Comparison of ENCODE assay signal across 19 cellular contexts in the genomic region with DNA sequence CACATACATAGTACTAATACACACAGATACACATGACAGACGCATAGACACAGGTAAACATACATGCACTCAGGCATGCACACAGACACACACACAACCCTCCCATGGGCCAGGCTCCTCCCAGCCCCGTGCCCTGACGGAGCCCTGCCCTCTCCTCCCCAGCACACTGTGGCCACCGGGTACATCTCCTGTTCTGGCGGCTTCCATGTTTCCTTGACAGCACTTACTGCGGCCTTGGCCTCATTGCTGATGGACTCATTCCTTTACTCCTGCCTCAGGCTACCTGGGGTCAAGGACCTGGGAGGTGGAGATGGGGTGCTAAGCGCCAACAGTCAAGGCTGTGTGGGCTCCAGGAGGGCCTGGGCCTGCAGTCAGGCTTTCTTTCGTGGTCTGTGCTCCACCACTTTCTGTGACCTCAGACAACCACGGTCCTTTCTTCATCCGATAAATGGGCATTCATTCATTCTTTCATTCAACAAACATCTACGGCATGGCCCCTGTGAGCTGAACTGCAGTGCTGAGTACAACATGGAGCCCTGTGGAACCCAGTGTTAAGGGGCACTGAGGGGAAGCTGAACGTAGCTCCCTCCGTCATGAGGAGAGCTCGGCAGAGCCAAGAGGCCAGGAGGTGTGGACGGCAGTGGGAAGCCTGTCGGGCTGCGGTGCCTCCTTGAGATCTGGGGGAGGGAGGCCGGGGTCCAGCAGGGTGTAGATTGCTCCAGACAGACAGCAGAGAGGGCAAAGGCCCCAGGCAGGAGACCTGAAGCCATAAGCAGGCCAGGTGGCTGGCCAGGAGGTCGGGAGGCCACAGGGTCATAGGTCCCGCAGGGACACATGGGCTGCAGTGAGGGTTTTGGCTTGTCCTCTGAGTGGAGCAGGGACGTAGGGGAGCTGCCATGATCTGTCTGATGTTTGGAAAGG.
DNase-seq lines count a peak whose midpoint lies in the region; ATAC-seq, FAIRE-seq and TF ChIP-seq lines count a peak whose summit lies in the region.
"Had no signal": no experiment of that assay in that cellular context is flagged by ENCODE, and none has a peak within 500 bp of the region (broad histone marks: within the 10 kb centered on the region; RNA-seq: fewer than 3 reads in every experiment).

No MANE protein-coding gene starts in this region.

- H3K4me1 Mint-ChIP-seq in endothelial cell (ENCODE audit: unreplicated experiment) (no peaks in the 10 kb centered on the region), nephron progenitor cell (peaks cover 60% of the 10 kb centered on the region)

- H3K36me3 Mint-ChIP-seq in endothelial cell (ENCODE audit: low read depth, unreplicated experiment): peaks cover 20% of the 10 kb centered on the region
- no peaks in the 10 kb centered on the region for H3K36me3 Mint-ChIP-seq in nephron progenitor cell (ENCODE audit: low read depth)

- no peak for TF ChIP-seq EP300 in stomach (IDR thresholded peaks at IDR 0.05)

- intact Hi-C loops in right cardiac atrium (cut with DNase I) (no loop called here), heart right ventricle (cut with DNase I) (no loop called here), upper lobe of right lung (cut with DNase I) (no loop called here), stomach (cut with DNase I; ENCODE audit: low total_unique reads) (no loop called here)

- H3K36me3 ChIP-seq in heart right ventricle: no peaks in the 10 kb centered on the region
- H3K36me3 ChIP-seq in upper lobe of right lung: no peaks in the 10 kb centered on the region
- no peaks in the 10 kb centered on the region for H3K36me3 ChIP-seq in stomach

- H3K9me3 Mint-ChIP-seq in endothelial cell (ENCODE audit: unreplicated experiment) (peaks cover 9% of the 10 kb centered on the region), nephron progenitor cell (peaks cover 14% of the 10 kb centered on the region)

- 91% methylated on average over 21 of the region's 21 CpGs for WGBS in right cardiac atrium
- WGBS in heart right ventricle, 2 donors: 92 to 93% methylated on average over 21 of the region's 21 CpGs
- WGBS in stomach, 5 donors: 90 to 94% (median 91%) methylated on average over 18 to 21 of the region's 21 CpGs

- H3K4me1 ChIP-seq in right cardiac atrium (ENCODE audit: control insufficient read depth, insufficient read depth, low read length) (no peaks in the 10 kb centered on the region), heart right ventricle (no peaks in the 10 kb centered on the region), upper lobe of right lung (no peaks in the 10 kb centered on the region), stomach (no peaks in the 10 kb centered on the region)

- peaks cover 23% of the 10 kb centered on the region for H3K27me3 Mint-ChIP-seq in endothelial cell (ENCODE audit: unreplicated experiment)
- peaks cover 8% of the 10 kb centered on the region for H3K27me3 Mint-ChIP-seq in nephron progenitor cell (ENCODE audit: low read depth, poor library complexity)
- H3K27me3 Mint-ChIP-seq: CD4-positive, alpha-beta memory T cell had no signal

- TF ChIP-seq POLR2A in stomach (IDR thresholded peaks at IDR 0.05): no peak

- H3K9me3 ChIP-seq in right cardiac atrium (ENCODE audit: control insufficient read depth, low read length): no peaks in the 10 kb centered on the region
- no peaks in the 10 kb centered on the region for H3K9me3 ChIP-seq in heart right ventricle
- H3K9me3 ChIP-seq in upper lobe of right lung: no peaks in the 10 kb centered on the region
- H3K9me3 ChIP-seq in stomach: peaks cover 0 to 6% (median 0%) of the 10 kb centered on the region in 4 donors

- H3K27me3 ChIP-seq in right cardiac atrium (ENCODE audit: control insufficient read depth, insufficient read depth): no peaks in the 10 kb centered on the region
- H3K27me3 ChIP-seq in heart right ventricle: peaks cover 0 to 27% (median 9%) of the 10 kb centered on the region in 7 donors
- no peaks in the 10 kb centered on the region for H3K27me3 ChIP-seq in upper lobe of right lung
- H3K27me3 ChIP-seq in stomach: peaks cover 0 to 23% (median 0%) of the 10 kb centered on the region in 3 donors

- peak overlapping the region; percentile 63 for H3K4me3 Mint-ChIP-seq in endothelial cell (ENCODE audit: unreplicated experiment)
- no peak overlapping the region for H3K4me3 Mint-ChIP-seq in nephron progenitor cell
- H3K4me3 Mint-ChIP-seq: CD4-positive, alpha-beta memory T cell had no signal

- ATAC-seq in right cardiac atrium (no peak), heart right ventricle (no peak), upper lobe of right lung (no peak)

- FAIRE-seq in HTR-8/SVneo (lab: Jason Lieb, UNC): no peak

- H3K27ac Mint-ChIP-seq in endothelial cell (ENCODE audit: unreplicated experiment) (no peak overlapping the region), nephron progenitor cell (no peak overlapping the region)
- H3K27ac Mint-ChIP-seq: CD4-positive, alpha-beta memory T cell had no signal

- H3K27ac ChIP-seq in right cardiac atrium (ENCODE audit: low read length): no peak overlapping the region
- no peak overlapping the region for H3K27ac ChIP-seq in heart right ventricle
- H3K27ac ChIP-seq in upper lobe of right lung: no peak overlapping the region
- H3K27ac ChIP-seq in stomach: no peak overlapping the region

- DNase-seq in right cardiac atrium (peak in 2 of 3 donors; percentile 19 to 30), heart right ventricle (no peak), endothelial cell (ENCODE audit: low spot score) (no peak), nephron progenitor cell (peak; percentile 5), upper lobe of right lung (peak; percentile 53), NCI-H146 (lab: John Stamatoyannopoulos, UW) (no peak), HTR-8/SVneo (ENCODE audit: insufficient read length, low spot score) (no peak), stomach (no peak)
- DNase-seq: ACHN; AML-193; Calu3; CD4-positive, alpha-beta memory T cell; DMS79; HCEC 1CT; NCI-H1930; NCI-H446; NCI-H69; NK-92 treated with Interleukin-12 subunit alpha and Interleukin-12 subunit beta, amount 100 ng/mL, for 24 hours; SHP77 treated with DMSO at 0.1 percent for 48 hours had no signal

- H3K4me3 ChIP-seq in right cardiac atrium (ENCODE audit: low read length) (no peak overlapping the region), heart right ventricle (no peak overlapping the region), upper lobe of right lung (no peak overlapping the region), stomach (no peak overlapping the region)

- TF ChIP-seq CTCF in heart right ventricle (IDR thresholded peaks at IDR 0.05) (no peak), endothelial cell (IDR thresholded peaks at IDR 0.05; ENCODE audit: unreplicated experiment) (no peak), nephron progenitor cell (IDR thresholded peaks at IDR 0.05) (no peak), upper lobe of right lung (IDR thresholded peaks at IDR 0.05) (no peak), stomach (IDR thresholded peaks at IDR 0.05) (no peak)

Comparison
In these comparisons a context has a peak if more than half of its experiments do, and no peak if none do; other contexts are left out.
1. DNase-seq: peak in right cardiac atrium (2 of 3), nephron progenitor cell (single experiment) and upper lobe of right lung (single experiment); none in heart right ventricle (0 of 2), endothelial cell (single experiment), NCI-H146 (single experiment), HTR-8/SVneo (single experiment) and stomach (single experiment).